20 cellular contexts compared by ENCODE assay signal in the genomic region with DNA sequence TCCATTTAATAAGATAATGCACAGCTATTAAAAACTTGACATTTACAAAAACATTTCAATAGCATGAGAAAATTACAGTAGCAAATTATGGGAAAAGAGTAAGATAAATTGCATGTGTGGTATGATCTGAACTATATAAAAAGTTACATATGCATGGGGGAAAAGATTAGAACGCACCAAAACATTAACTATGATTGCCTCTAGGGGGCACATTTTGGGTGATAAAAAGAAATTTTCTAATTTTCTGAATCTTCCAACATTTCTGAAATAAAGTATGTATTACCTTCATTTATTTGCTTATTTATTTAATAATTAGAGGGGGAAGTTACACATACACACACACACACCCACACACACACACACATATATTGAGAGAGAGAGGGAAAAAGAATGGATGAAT. TPM values are rescaled to one million over a fixed set of nuclear protein-coding genes. Genes with fewer than 3 reads are reported as not detected.
DNase-seq lines count a peak whose midpoint lies in the region; ATAC-seq, FAIRE-seq and TF ChIP-seq lines count a peak whose summit lies in the region.
"Had no signal": no experiment of that assay in that cellular context is flagged by ENCODE, and none has a peak within 500 bp of the region (broad histone marks: within the 10 kb centered on the region; RNA-seq: fewer than 3 reads in every experiment).

No MANE protein-coding gene starts in this region.

- CTCF ChIA-PET in SK-N-SH (lab: Yijun Ruan, JAX) = interaction anchor here (1.1 to 1.6 kb wide), 4 partner anchors 8 to 21 kb away, joined by 3 to 10 read pairs (median 6); partner anchors contain the start of gene KDM5C

- no peak overlapping the region for H2AFZ ChIP-seq in SK-N-SH (ENCODE audit: low read depth)

- no peak overlapping the region for H3K4me2 ChIP-seq in SK-N-SH

- H3K9me2 ChIP-seq in SK-N-SH = no peaks in the 10 kb centered on the region

- H3K36me3 ChIP-seq in GM06990 (ENCODE audit: control insufficient read depth, insufficient read depth, low read length) = no peaks in the 10 kb centered on the region
- peaks cover 0 to 5% of the 10 kb centered on the region in 2 experiments for H3K36me3 ChIP-seq in SK-N-SH (replicated peaks in 1 of 2; ENCODE audit: control insufficient read depth in 1 of 2, insufficient read depth in 2 of 2, low read length in 1 of 2)
- H3K36me3 ChIP-seq in lower lobe of right lung = peaks cover 17% of the 10 kb centered on the region
- H3K36me3 ChIP-seq: BE2C, prostate gland, thoracic aorta had no signal

- intact Hi-C loops in lower lobe of right lung (cut with DNase I) = no loop called here

- no peak overlapping the region for H3K4me3 ChIP-seq in GM06990 (replicated peaks; ENCODE audit: low read depth, low read length)
- no peak overlapping the region for H3K4me3 ChIP-seq in SK-N-SH (ENCODE audit: low read depth in 2 of 2, low read length in 1 of 2)
- H3K4me3 ChIP-seq in fibroblast of pulmonary artery (replicated peaks; ENCODE audit: low read depth, low read length) = no peak overlapping the region
- no peak overlapping the region for H3K4me3 ChIP-seq in lower lobe of right lung
- H3K4me3 ChIP-seq: prostate gland, thoracic aorta had no signal

- TF ChIP-seq RAD21 in SK-N-SH (IDR thresholded peaks at IDR 0.05; ENCODE audit: low read length) = no peak

- TF ChIP-seq EP300 in SK-N-SH (IDR thresholded peaks at IDR 0.05; ENCODE audit: borderline replicate concordance in 1 of 2, low read depth in 1 of 2, low read length in 1 of 2) = no peak

- peaks cover 3% of the 10 kb centered on the region for H3F3A ChIP-seq in SK-N-SH (replicated peaks; ENCODE audit: insufficient read depth)

- no peaks in the 10 kb centered on the region for H4K20me1 ChIP-seq in SK-N-SH (ENCODE audit: insufficient read depth)

- no peaks in the 10 kb centered on the region for H3K79me2 ChIP-seq in SK-N-SH (ENCODE audit: insufficient read depth)

- POLR2A ChIA-PET in SK-N-SH (lab: Yijun Ruan, JAX) = no interaction called here

- TF ChIP-seq CTCF in GM06990 (IDR thresholded peaks at IDR 0.05; ENCODE audit: insufficient read depth, low read length, poor library complexity, severe bottlenecking) = peak; percentile 41
- TF ChIP-seq CTCF in SK-N-SH (IDR thresholded peaks at IDR 0.05) = peak; percentile 61
- peak; percentile 25 for TF ChIP-seq CTCF in fibroblast of pulmonary artery (IDR thresholded peaks at IDR 0.05; ENCODE audit: low read length, missing control alignments)
- TF ChIP-seq CTCF in lower lobe of right lung (IDR thresholded peaks at IDR 0.05) = no peak

- peak; percentile 70 for FAIRE-seq in A204.1 (lab: Jason Lieb, UNC)

- H3K9me3 ChIP-seq in SK-N-SH (no peaks in the 10 kb centered on the region), lower lobe of right lung (no peaks in the 10 kb centered on the region)
- H3K9me3 ChIP-seq: BE2C, prostate gland, thoracic aorta had no signal

- WGBS in SK-N-SH (ENCODE audit: low lambda C conversion rate) = 51% methylated on average over 1 of the region's 1 CpG

- no peak for ATAC-seq in HG03442 (IDR thresholded peaks at IDR 0.05; ENCODE audit: unreplicated experiment)
- no peak for ATAC-seq in lower lobe of right lung

- H3K4me1 ChIP-seq in SK-N-SH (ENCODE audit: control insufficient read depth in 1 of 2, insufficient read depth in 2 of 2, low read depth in 1 of 2, low read length in 1 of 2) (no peaks in the 10 kb centered on the region), lower lobe of right lung (no peaks in the 10 kb centered on the region)
- H3K4me1 ChIP-seq: BE2C, prostate gland had no signal

- H3K27me3 ChIP-seq in GM06990 (replicated peaks; ENCODE audit: control insufficient read depth, insufficient read depth, low read length) (no peaks in the 10 kb centered on the region; the same call in 1 of the 2 replicates), SK-N-SH (ENCODE audit: insufficient read depth) (no peaks in the 10 kb centered on the region), lower lobe of right lung (ENCODE audit: low read depth) (no peaks in the 10 kb centered on the region)
- H3K27me3 ChIP-seq: BE2C had no signal

- DNase-seq in GM06990 (ENCODE audit: extremely low read depth, insufficient read length) (no peak), SK-N-SH (no peak), fibroblast of pulmonary artery (ENCODE audit: low read depth) (no peak), cerebellar nuclear complex (lab: John Stamatoyannopoulos, UW) (no peak), iPS-NIHi7 (ENCODE audit: extremely low spot score) (no peak), lower lobe of right lung (no peak)
- DNase-seq: activated CD4-positive, alpha-beta T cell treated with anti-CD3 and anti-CD28 coated beads for 48 hours; activated naive CD8-positive, alpha-beta T cell treated with anti-CD3 and anti-CD28 coated beads, Interleukin-2, amount 10 ng/mL, durations not matched to agents 7 days and 5 days; activated T-cell treated with anti-CD3 and anti-CD28 coated beads, Interleukin-2, amount 50 U/mL, for 24 hours; BE2C; cortex of kidney; immature natural killer cell; KBM-7; NCI-H526 treated with DMSO at 0.1 percent for 48 hours; stimulated activated CD4-positive, alpha-beta T cell treated with anti-CD3 and anti-CD28 coated beads, Interleukin-1b, Interleukin-23, amount 100 ng/mL, for 48 hours; T-helper 2 cell had no signal

- H3K27ac ChIP-seq in SK-N-SH (ENCODE audit: low read depth in 2 of 2, low read length in 1 of 2) (no peak overlapping the region), lower lobe of right lung (no peak overlapping the region)
- H3K27ac ChIP-seq: prostate gland, thoracic aorta had no signal

- no peak overlapping the region for H3K9ac ChIP-seq in SK-N-SH

TF ChIP-seq in SK-N-SH, 30 proteins besides CTCF, POLR2A, EP300 and RAD21 (continues in another document):
- TF ChIP-seq JUND (IDR thresholded peaks at IDR 0.05) = no peak
- no peak for TF ChIP-seq POLR2AphosphoS5 (IDR thresholded peaks at IDR 0.05; ENCODE audit: low read depth, low read length)
- no peak for TF ChIP-seq REST (IDR thresholded peaks at IDR 0.05; ENCODE audit: low read depth, low read length)
- TF ChIP-seq ZBTB33 (IDR thresholded peaks at IDR 0.05; ENCODE audit: borderline replicate concordance, low read depth) = no peak
- no peak for TF ChIP-seq TEAD4 (IDR thresholded peaks at IDR 0.05; ENCODE audit: borderline replicate concordance, insufficient read depth)
- no peak for TF ChIP-seq NRF1 (IDR thresholded peaks at IDR 0.05; ENCODE audit: low read depth, low read length)
- no peak for TF ChIP-seq RFX5 (IDR thresholded peaks at IDR 0.05; ENCODE audit: low read length)
- TF ChIP-seq CHD2 (IDR thresholded peaks at IDR 0.05; ENCODE audit: low read length, partially characterized antibody) = no peak
- TF ChIP-seq YY1 (IDR thresholded peaks at IDR 0.05; ENCODE audit: low read depth) = no peak
- no peak for TF ChIP-seq SMC3 (IDR thresholded peaks at IDR 0.05; ENCODE audit: low read depth, low read length)

RNA-seq across cellular contexts. Expression of gene KDM5C, which starts 19.6 kb away (rescaled TPM):
- polyA plus RNA-seq in SK-N-SH (2012; rRNA removed) = 76.6 and 95.4 TPM in 2 replicates
- polyA plus RNA-seq in SK-N-SH (2012; cell fraction: cytosol; rRNA removed) = 31.2 and 45.3 TPM in 2 replicates
- polyA plus RNA-seq in SK-N-SH (2012; cell fraction: nucleus; rRNA removed) = 209 and 228 TPM in 2 replicates
- 67.5 TPM for total RNA-seq in lower lobe of right lung

RNA-seq across cellular contexts. Expression of gene IQSEC2, which starts 36.8 kb away (rescaled TPM):
- 21.3 and 24.7 TPM in 2 replicates for polyA plus RNA-seq in SK-N-SH (2012; rRNA removed)
- 16.7 and 20.3 TPM in 2 replicates for polyA plus RNA-seq in SK-N-SH (2012; cell fraction: cytosol; rRNA removed)
- 34.3 and 35.2 TPM in 2 replicates for polyA plus RNA-seq in SK-N-SH (2012; cell fraction: nucleus; rRNA removed)
- 24.0 TPM for total RNA-seq in lower lobe of right lung
